In genomic region chr17:28711723-28712036, GRCh38 we compare ENCODE assay signal across 8 cellular contexts. TPM values are rescaled to one million over a fixed set of nuclear protein-coding genes. Genes with fewer than 3 reads are reported as not detected.
DNase-seq lines count a peak whose midpoint lies in the region; ATAC-seq and TF ChIP-seq lines count a peak whose summit lies in the region.

PROCA1 (minus strand) TSS chr17:28711888; CDS start chr17:28711660, 228 bp downstream.

- no peaks in the 10 kb centered on the region for H3K9me3 Mint-ChIP-seq in WTC11

- ATAC-seq in HG02571 (IDR thresholded peaks at IDR 0.05; ENCODE audit: unreplicated experiment) (peak; percentile 20), WTC11 (peak; percentile 30), HG03571 (IDR thresholded peaks at IDR 0.05; ENCODE audit: unreplicated experiment) (no peak)

- POLR2A ChIA-PET in GM10248 (lab: Yijun Ruan, JAX) (interaction anchor here (0.6 to 1.8 kb wide), 6 partner anchors 8 to 379 kb away, joined by 3 to 21 read pairs (median 4); partner anchors contain the start of gene RPL23A), WTC11 (lab: Charles Lee) (interaction anchor here (0.6 to 3.5 kb wide), 21 partner anchors 8 to 1737 kb away, joined by 3 to 72 read pairs (median 5); partner anchors contain the start of genes BLTP2, NEK8, PHF12 and PIGS)

- TF ChIP-seq CTCF in GM10248 (IDR thresholded peaks at IDR 0.05; ENCODE audit: control extremely low read depth, extremely low read depth, low read depth, missing control alignments) (no peak), WTC11 (IDR thresholded peaks at IDR 0.05) (no peak), fibroblast of pulmonary artery (IDR thresholded peaks at IDR 0.05; ENCODE audit: low read length, missing control alignments) (no peak), retinal pigment epithelial cell (conservative IDR thresholded peaks at IDR 0.05; ENCODE audit: low read depth, low read length) (no peak)

- peak within 1 kb of the TSS; percentile 100 for H3K27ac Mint-ChIP-seq in WTC11

- H3K4me3 ChIP-seq in fibroblast of pulmonary artery (replicated peaks; ENCODE audit: low read depth, low read length) (peak within 1 kb of the TSS; percentile 55), retinal pigment epithelial cell (ENCODE audit: low read length) (peak within 1 kb of the TSS; percentile 58)

- DNase-seq in GM10248 (ENCODE audit: extremely low spot score) (peak; percentile 45), WTC11 (ENCODE audit: low spot score) (peak; percentile 74), fibroblast of pulmonary artery (ENCODE audit: low read depth) (no peak), retinal pigment epithelial cell (ENCODE audit: low read depth) (no peak), SW 1271 (lab: John Stamatoyannopoulos, UW) (no peak), NCI-H524 (lab: John Stamatoyannopoulos, UW) (no peak)

- peak within 1 kb of the TSS; percentile 98 for H3K4me3 Mint-ChIP-seq in WTC11

- H3K27me3 Mint-ChIP-seq in WTC11 (ENCODE audit: low read depth), result no peaks in the 10 kb centered on the region

- H3K4me1 Mint-ChIP-seq in WTC11, result peaks cover 30% of the 10 kb centered on the region

- peaks cover 23% of the 10 kb centered on the region for H3K36me3 Mint-ChIP-seq in WTC11

- CTCF ChIA-PET in GM10248 (lab: Yijun Ruan, JAX), result interaction anchor here (1.0 to 4.0 kb wide), 11 partner anchors 9 to 405 kb away, joined by 3 to 25 read pairs (median 4); partner anchors contain the start of genes RPL23A and TLCD1
- CTCF ChIA-PET in WTC11 (lab: Charles Lee), result interaction anchor here (0.6 to 5.4 kb wide), 15 partner anchors 8 to 295 kb away, joined by 3 to 69 read pairs (median 5); partner anchors contain the start of genes BLTP2, NEK8, PHF12 and RPL23A

TF ChIP-seq in WTC11, 78 proteins besides CTCF, POLR2A, EP300 and RAD21:
- TF ChIP-seq PRRX2 (CRISPR knock-in tag; IDR thresholded peaks at IDR 0.05) (no peak), ARID4B (CRISPR knock-in tag; IDR thresholded peaks at IDR 0.05; ENCODE audit: borderline replicate concordance) (peak; percentile 16; the same call in 1 of the 2 replicates), MAX (CRISPR knock-in tag; IDR thresholded peaks at IDR 0.05) (0 out of 2 replicates have a peak, but pooled peaks have one; percentile 3), ZSCAN18 (CRISPR knock-in tag; IDR thresholded peaks at IDR 0.05) (no peak), TEAD1 (CRISPR knock-in tag; IDR thresholded peaks at IDR 0.05) (0 out of 2 replicates have a peak, but pooled peaks have one; percentile 3)

RNA-seq across cellular contexts. Expression of gene PROCA1, which starts in this region (rescaled TPM):
- 28.4 to 33.9 TPM (median 31.7 TPM) in 3 replicates for total RNA-seq in WTC11 (2021)

Comparison
In these comparisons a context has a peak if more than half of its experiments do, and no peak if none do; other contexts are left out.
1. DNase-seq: peak in GM10248 (single experiment) and WTC11 (single experiment); none in fibroblast of pulmonary artery (single experiment), retinal pigment epithelial cell (single experiment), SW 1271 (0 of 2) and NCI-H524 (0 of 2).